Comparison of ENCODE assay signal across 1 cellular context in the genomic region with DNA sequence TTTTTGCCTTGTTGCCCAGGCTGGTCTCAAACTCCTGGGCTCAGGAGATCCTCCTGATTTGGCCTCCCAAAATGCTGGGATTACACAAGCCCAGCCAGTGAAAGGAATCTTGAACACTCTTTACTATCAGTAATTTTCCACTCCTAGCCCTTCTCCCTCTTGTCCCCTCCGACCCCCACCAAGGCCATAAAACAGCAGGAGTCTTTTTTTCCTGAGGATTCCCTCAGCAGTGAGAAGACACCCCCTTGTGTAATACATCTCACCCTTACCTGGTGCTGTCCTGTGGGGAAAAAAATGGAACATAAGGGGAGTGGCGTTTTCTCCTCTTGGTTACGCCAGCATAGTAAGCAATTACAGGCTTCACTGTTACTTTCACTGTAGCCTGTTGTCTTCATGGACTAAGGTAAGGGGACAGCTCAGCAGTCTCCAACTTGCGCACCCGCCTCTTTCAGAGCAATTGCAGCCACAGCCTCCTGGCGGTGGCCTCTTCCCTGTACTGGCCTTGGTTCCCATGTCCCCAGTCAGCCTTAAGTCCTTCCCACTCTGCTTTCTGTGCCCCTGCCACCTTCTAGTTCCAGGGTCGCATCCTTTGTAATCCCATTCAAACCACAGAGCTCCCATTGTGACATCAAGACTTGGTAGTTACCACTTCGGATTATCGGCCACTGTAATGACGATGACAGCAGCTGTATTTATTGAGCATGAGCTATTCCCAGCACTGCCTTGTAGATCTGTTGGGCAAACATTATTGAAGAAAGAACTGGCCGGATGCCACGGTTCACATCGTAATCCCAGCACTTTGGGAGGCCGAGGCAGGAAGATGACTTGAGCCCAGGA.
A peak's percentile ranks its signal among the peaks of the same experiment; 100 is the strongest.
TF ChIP-seq lines count a peak whose summit lies in the region.

No MANE protein-coding gene starts in this region.

TF ChIP-seq in HepG2, 621 proteins besides CTCF, POLR2A, EP300 and RAD21 (continued from another document and continues in another):
- TF ChIP-seq, protein P1, sequence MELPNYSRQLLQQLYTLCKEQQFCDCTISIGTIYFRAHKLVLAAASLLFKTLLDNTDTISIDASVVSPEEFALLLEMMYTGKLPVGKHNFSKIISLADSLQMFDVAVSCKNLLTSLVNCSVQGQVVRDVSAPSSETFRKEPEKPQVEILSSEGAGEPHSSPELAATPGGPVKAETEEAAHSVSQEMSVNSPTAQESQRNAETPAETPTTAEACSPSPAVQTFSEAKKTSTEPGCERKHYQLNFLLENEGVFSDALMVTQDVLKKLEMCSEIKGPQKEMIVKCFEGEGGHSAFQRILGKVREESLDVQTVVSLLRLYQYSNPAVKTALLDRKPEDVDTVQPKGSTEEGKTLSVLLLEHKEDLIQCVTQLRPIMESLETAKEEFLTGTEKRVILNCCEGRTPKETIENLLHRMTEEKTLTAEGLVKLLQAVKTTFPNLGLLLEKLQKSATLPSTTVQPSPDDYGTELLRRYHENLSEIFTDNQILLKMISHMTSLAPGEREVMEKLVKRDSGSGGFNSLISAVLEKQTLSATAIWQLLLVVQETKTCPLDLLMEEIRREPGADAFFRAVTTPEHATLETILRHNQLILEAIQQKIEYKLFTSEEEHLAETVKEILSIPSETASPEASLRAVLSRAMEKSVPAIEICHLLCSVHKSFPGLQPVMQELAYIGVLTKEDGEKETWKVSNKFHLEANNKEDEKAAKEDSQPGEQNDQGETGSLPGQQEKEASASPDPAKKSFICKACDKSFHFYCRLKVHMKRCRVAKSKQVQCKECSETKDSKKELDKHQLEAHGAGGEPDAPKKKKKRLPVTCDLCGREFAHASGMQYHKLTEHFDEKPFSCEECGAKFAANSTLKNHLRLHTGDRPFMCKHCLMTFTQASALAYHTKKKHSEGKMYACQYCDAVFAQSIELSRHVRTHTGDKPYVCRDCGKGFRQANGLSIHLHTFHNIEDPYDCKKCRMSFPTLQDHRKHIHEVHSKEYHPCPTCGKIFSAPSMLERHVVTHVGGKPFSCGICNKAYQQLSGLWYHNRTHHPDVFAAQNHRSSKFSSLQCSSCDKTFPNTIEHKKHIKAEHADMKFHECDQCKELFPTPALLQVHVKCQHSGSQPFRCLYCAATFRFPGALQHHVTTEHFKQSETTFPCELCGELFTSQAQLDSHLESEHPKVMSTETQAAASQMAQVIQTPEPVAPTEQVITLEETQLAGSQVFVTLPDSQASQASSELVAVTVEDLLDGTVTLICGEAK (IDR thresholded peaks at IDR 0.05) = no peak
- TF ChIP-seq, protein P1 (CRISPR knock-in tag; IDR thresholded peaks at IDR 0.05) = no peak
- TF ChIP-seq, protein P2, sequence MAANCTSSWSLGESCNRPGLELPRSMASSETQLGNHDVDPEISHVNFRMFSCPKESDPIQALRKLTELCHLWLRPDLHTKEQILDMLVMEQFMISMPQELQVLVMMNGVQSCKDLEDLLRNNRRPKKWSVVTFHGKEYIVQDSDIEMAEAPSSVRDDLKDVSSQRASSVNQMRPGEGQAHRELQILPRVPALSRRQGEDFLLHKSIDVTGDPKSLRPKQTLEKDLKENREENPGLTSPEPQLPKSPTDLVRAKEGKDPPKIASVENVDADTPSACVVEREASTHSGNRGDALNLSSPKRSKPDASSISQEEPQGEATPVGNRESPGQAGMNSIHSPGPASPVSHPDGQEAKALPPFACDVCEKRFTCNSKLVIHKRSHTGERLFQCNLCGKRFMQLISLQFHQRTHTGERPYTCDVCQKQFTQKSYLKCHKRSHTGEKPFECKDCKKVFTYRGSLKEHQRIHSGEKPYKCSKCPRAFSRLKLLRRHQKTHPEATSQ (CRISPR knock-in tag; IDR thresholded peaks at IDR 0.05; ENCODE audit: borderline replicate concordance) = no peak
- TF ChIP-seq, protein P3, sequence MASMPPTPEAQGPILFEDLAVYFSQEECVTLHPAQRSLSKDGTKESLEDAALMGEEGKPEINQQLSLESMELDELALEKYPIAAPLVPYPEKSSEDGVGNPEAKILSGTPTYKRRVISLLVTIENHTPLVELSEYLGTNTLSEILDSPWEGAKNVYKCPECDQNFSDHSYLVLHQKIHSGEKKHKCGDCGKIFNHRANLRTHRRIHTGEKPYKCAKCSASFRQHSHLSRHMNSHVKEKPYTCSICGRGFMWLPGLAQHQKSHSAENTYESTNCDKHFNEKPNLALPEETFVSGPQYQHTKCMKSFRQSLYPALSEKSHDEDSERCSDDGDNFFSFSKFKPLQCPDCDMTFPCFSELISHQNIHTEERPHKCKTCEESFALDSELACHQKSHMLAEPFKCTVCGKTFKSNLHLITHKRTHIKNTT (CRISPR knock-in tag; IDR thresholded peaks at IDR 0.05) = no peak
- TF ChIP-seq KDM5B (CRISPR knock-in tag; IDR thresholded peaks at IDR 0.05; ENCODE audit: borderline replicate concordance) (0 out of 2 replicates have a peak, but pooled peaks have one; percentile 11), TCF7L2 (IDR thresholded peaks at IDR 0.05; ENCODE audit: low read depth, low read length) (no peak), ZC3H4 (CRISPR knock-in tag; IDR thresholded peaks at IDR 0.05; ENCODE audit: borderline replicate concordance) (no peak), ZNF543 (CRISPR knock-in tag; IDR thresholded peaks at IDR 0.05) (no peak), CBX5 (CRISPR knock-in tag; IDR thresholded peaks at IDR 0.05; ENCODE audit: borderline replicate concordance) (peak; percentile 9; the same call in 1 of the 2 replicates), HOXA9 (CRISPR knock-in tag; IDR thresholded peaks at IDR 0.05; ENCODE audit: borderline replicate concordance) (no peak), ZNF160 (CRISPR knock-in tag; IDR thresholded peaks at IDR 0.05) (no peak), NFIC (IDR thresholded peaks at IDR 0.05; ENCODE audit: low read length) (no peak), PAX8 (CRISPR knock-in tag; IDR thresholded peaks at IDR 0.05; ENCODE audit: borderline replicate concordance) (no peak), ZNF121 (CRISPR knock-in tag; IDR thresholded peaks at IDR 0.05) (peak; percentile 28; the same call in 1 of the 2 replicates), NFATC3 (CRISPR knock-in tag; IDR thresholded peaks at IDR 0.05) (no peak), MXD4 (CRISPR knock-in tag; IDR thresholded peaks at IDR 0.05) (no peak), SRF (IDR thresholded peaks at IDR 0.05; ENCODE audit: low read depth, low read length) (no peak), CENPX (CRISPR knock-in tag; IDR thresholded peaks at IDR 0.05) (no peak), ISX (CRISPR knock-in tag; conservative IDR thresholded peaks at IDR 0.05) (no peak), TARDBP (CRISPR knock-in tag; IDR thresholded peaks at IDR 0.05) (no peak), SPEN (CRISPR knock-in tag; IDR thresholded peaks at IDR 0.05; ENCODE audit: low read depth) (no peak), SMAD1 (CRISPR knock-in tag; IDR thresholded peaks at IDR 0.05; ENCODE audit: borderline replicate concordance, low read depth) (no peak), ZNF761 (CRISPR knock-in tag; conservative IDR thresholded peaks at IDR 0.05) (no peak), SP1 (IDR thresholded peaks at IDR 0.05) (no peak), SP1 (CRISPR knock-in tag; IDR thresholded peaks at IDR 0.05) (no peak), ZFP37 (CRISPR knock-in tag; IDR thresholded peaks at IDR 0.05; ENCODE audit: borderline replicate concordance) (0 out of 2 replicates have a peak, but pooled peaks have one; percentile 59)
- TF ChIP-seq, protein P4, sequence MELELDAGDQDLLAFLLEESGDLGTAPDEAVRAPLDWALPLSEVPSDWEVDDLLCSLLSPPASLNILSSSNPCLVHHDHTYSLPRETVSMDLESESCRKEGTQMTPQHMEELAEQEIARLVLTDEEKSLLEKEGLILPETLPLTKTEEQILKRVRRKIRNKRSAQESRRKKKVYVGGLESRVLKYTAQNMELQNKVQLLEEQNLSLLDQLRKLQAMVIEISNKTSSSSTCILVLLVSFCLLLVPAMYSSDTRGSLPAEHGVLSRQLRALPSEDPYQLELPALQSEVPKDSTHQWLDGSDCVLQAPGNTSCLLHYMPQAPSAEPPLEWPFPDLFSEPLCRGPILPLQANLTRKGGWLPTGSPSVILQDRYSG (CRISPR knock-in tag; IDR thresholded peaks at IDR 0.05) = no peak
- TF ChIP-seq, protein P5, sequence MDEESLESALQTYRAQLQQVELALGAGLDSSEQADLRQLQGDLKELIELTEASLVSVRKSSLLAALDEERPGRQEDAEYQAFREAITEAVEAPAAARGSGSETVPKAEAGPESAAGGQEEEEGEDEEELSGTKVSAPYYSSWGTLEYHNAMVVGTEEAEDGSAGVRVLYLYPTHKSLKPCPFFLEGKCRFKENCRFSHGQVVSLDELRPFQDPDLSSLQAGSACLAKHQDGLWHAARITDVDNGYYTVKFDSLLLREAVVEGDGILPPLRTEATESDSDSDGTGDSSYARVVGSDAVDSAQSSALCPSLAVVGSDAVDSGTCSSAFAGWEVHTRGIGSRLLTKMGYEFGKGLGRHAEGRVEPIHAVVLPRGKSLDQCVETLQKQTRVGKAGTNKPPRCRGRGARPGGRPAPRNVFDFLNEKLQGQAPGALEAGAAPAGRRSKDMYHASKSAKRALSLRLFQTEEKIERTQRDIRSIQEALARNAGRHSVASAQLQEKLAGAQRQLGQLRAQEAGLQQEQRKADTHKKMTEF (CRISPR knock-in tag; IDR thresholded peaks at IDR 0.05) = peak; percentile 69; the same call in 1 of the 2 replicates
- TF ChIP-seq, protein P6, sequence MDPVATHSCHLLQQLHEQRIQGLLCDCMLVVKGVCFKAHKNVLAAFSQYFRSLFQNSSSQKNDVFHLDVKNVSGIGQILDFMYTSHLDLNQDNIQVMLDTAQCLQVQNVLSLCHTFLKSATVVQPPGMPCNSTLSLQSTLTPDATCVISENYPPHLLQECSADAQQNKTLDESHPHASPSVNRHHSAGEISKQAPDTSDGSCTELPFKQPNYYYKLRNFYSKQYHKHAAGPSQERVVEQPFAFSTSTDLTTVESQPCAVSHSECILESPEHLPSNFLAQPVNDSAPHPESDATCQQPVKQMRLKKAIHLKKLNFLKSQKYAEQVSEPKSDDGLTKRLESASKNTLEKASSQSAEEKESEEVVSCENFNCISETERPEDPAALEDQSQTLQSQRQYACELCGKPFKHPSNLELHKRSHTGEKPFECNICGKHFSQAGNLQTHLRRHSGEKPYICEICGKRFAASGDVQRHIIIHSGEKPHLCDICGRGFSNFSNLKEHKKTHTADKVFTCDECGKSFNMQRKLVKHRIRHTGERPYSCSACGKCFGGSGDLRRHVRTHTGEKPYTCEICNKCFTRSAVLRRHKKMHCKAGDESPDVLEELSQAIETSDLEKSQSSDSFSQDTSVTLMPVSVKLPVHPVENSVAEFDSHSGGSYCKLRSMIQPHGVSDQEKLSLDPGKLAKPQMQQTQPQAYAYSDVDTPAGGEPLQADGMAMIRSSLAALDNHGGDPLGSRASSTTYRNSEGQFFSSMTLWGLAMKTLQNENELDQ (CRISPR knock-in tag; IDR thresholded peaks at IDR 0.05; ENCODE audit: borderline replicate concordance) = no peak
- TF ChIP-seq, protein P7, sequence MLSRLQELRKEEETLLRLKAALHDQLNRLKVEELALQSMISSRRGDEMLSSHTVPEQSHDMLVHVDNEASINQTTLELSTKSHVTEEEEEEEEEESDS (CRISPR knock-in tag; IDR thresholded peaks at IDR 0.05; ENCODE audit: borderline replicate concordance) = no peak
- TF ChIP-seq, protein P8, sequence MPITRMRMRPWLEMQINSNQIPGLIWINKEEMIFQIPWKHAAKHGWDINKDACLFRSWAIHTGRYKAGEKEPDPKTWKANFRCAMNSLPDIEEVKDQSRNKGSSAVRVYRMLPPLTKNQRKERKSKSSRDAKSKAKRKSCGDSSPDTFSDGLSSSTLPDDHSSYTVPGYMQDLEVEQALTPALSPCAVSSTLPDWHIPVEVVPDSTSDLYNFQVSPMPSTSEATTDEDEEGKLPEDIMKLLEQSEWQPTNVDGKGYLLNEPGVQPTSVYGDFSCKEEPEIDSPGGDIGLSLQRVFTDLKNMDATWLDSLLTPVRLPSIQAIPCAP (CRISPR knock-in tag; IDR thresholded peaks at IDR 0.05; ENCODE audit: low read depth) = no peak
- TF ChIP-seq, protein P9, sequence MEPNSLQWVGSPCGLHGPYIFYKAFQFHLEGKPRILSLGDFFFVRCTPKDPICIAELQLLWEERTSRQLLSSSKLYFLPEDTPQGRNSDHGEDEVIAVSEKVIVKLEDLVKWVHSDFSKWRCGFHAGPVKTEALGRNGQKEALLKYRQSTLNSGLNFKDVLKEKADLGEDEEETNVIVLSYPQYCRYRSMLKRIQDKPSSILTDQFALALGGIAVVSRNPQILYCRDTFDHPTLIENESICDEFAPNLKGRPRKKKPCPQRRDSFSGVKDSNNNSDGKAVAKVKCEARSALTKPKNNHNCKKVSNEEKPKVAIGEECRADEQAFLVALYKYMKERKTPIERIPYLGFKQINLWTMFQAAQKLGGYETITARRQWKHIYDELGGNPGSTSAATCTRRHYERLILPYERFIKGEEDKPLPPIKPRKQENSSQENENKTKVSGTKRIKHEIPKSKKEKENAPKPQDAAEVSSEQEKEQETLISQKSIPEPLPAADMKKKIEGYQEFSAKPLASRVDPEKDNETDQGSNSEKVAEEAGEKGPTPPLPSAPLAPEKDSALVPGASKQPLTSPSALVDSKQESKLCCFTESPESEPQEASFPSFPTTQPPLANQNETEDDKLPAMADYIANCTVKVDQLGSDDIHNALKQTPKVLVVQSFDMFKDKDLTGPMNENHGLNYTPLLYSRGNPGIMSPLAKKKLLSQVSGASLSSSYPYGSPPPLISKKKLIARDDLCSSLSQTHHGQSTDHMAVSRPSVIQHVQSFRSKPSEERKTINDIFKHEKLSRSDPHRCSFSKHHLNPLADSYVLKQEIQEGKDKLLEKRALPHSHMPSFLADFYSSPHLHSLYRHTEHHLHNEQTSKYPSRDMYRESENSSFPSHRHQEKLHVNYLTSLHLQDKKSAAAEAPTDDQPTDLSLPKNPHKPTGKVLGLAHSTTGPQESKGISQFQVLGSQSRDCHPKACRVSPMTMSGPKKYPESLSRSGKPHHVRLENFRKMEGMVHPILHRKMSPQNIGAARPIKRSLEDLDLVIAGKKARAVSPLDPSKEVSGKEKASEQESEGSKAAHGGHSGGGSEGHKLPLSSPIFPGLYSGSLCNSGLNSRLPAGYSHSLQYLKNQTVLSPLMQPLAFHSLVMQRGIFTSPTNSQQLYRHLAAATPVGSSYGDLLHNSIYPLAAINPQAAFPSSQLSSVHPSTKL (CRISPR knock-in tag; IDR thresholded peaks at IDR 0.05) = peak; percentile 47; the same call in 1 of the 2 replicates
